In the genomic region with DNA sequence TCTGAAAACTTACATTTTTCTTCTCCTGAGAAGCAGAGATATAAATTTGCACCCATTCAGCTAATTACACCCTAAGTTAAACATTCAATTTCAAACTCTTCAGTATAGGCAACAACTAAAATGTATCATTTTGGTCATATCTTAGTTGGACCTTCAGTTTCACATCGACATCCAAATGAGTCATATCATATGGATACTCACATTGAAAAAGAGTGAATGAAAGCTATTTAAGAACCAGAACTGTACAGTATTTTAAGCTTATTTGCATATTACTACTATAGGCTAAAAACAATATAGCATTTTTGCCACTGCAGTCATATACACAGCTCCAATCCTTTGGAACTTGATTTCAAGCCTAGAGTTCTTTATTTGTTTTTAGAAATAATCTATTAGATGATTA, we compare ENCODE assay signal across 21 cellular contexts. TPM values are rescaled to one million over a fixed set of nuclear protein-coding genes. Genes with fewer than 3 reads are reported as not detected.
A peak's percentile ranks its signal among the peaks of the same experiment; 100 is the strongest.
DNase-seq lines count a peak whose midpoint lies in the region; ATAC-seq, FAIRE-seq and TF ChIP-seq lines count a peak whose summit lies in the region.
"Had no signal": no experiment of that assay in that cellular context is flagged by ENCODE, and none has a peak within 500 bp of the region (broad histone marks: within the 10 kb centered on the region; RNA-seq: fewer than 3 reads in every experiment).

No MANE protein-coding gene starts in this region.

- H3K27me3 Mint-ChIP-seq in activated T-cell treated with anti-CD3 and anti-CD28 coated beads, Interleukin-2, amount 50 U/mL, for 24 hours = no peaks in the 10 kb centered on the region
- H3K27me3 Mint-ChIP-seq in CD4-positive, alpha-beta T cell = no peaks in the 10 kb centered on the region
- H3K27me3 Mint-ChIP-seq: IgD-negative memory B cell had no signal

- peaks cover 8% of the 10 kb centered on the region for H4K20me1 ChIP-seq in endothelial cell of umbilical vein (replicated peaks; ENCODE audit: control insufficient read depth, extremely low read depth, insufficient read depth, low read length)

- H3K79me2 ChIP-seq in endothelial cell of umbilical vein (ENCODE audit: control insufficient read depth, insufficient read depth, low read length) = peaks cover 91% of the 10 kb centered on the region

- no peak for ATAC-seq in CD4-positive, alpha-beta T cell (ENCODE audit: poor library complexity)
- ATAC-seq in GM19351 (IDR thresholded peaks at IDR 0.05; ENCODE audit: unreplicated experiment) (peak; percentile 50), HG02642 (IDR thresholded peaks at IDR 0.05; ENCODE audit: poor library complexity, unreplicated experiment) (no peak)

- H3K4me3 ChIP-seq in endothelial cell of umbilical vein (replicated peaks in 1 of 3; ENCODE audit: insufficient read depth in 1 of 3, low read depth in 1 of 3, low read length in 3 of 3) = no peak overlapping the region
- H3K4me3 ChIP-seq: Peyer's patch had no signal

- CTCF ChIA-PET in CD4-positive, alpha-beta T cell (lab: Charles Lee) = interaction anchor here (1.1 kb wide), 1 partner anchor 15 kb away, joined by 5 read pairs; no protein-coding TSS in a partner anchor
- CTCF ChIA-PET in endothelial cell of umbilical vein (lab: Charles Lee) = interaction anchor here (1.1 to 2.5 kb wide), 2 partner anchors 9 to 12 kb away, joined by 3 to 13 read pairs; no protein-coding TSS in a partner anchor

- H3K27ac Mint-ChIP-seq in activated T-cell treated with anti-CD3 and anti-CD28 coated beads, Interleukin-2, amount 50 U/mL, for 24 hours = peak overlapping the region; percentile 33
- peak overlapping the region; percentile 30 for H3K27ac Mint-ChIP-seq in CD4-positive, alpha-beta T cell
- H3K27ac Mint-ChIP-seq: IgD-negative memory B cell had no signal

- BruUV-seq in endothelial cell of umbilical vein (replicated peaks; lab: Mats Ljungman, UMichigan) = TSS peak; percentile 2

- no peaks in the 10 kb centered on the region for H3K36me3 ChIP-seq in endothelial cell of umbilical vein (ENCODE audit: control insufficient read depth in 2 of 2, extremely low read depth in 1 of 2, insufficient read depth in 2 of 2, low read length in 2 of 2)

- H3K4me1 ChIP-seq in endothelial cell of umbilical vein (ENCODE audit: control insufficient read depth, extremely low read depth, insufficient read depth, low read length) = peaks cover 10% of the 10 kb centered on the region

- intact Hi-C loops in CD4-positive, alpha-beta T cell (cut with DNase I, micrococcal nuclease) = no loop called here
- intact Hi-C loops in endothelial cell of umbilical vein (cut with micrococcal nuclease) = no loop called here

- TF ChIP-seq CTCF in CD4-positive, alpha-beta T cell (IDR thresholded peaks at IDR 0.05) = no peak
- no peak for TF ChIP-seq CTCF in endothelial cell of umbilical vein (IDR thresholded peaks at IDR 0.05; ENCODE audit: extremely low read depth in 1 of 2, insufficient read depth in 1 of 2, low read depth in 1 of 2, low read length in 2 of 2)

- H3K9me1 ChIP-seq in endothelial cell of umbilical vein (replicated peaks; ENCODE audit: control insufficient read depth, extremely low read depth, insufficient read depth, low read length) = no peaks in the 10 kb centered on the region

- no peak for TF ChIP-seq POLR2A in endothelial cell of umbilical vein (IDR thresholded peaks at IDR 0.05; ENCODE audit: low read depth, low read length)

- H3K4me3 Mint-ChIP-seq in activated T-cell treated with anti-CD3 and anti-CD28 coated beads, Interleukin-2, amount 50 U/mL, for 24 hours = no peak overlapping the region
- no peak overlapping the region for H3K4me3 Mint-ChIP-seq in CD4-positive, alpha-beta T cell

- FAIRE-seq in endothelial cell of umbilical vein (lab: Jason Lieb, UNC) (no peak), urothelium cell line (lab: Jason Lieb, UNC) (no peak)
- FAIRE-seq: A204.1, GM18507, H54 had no signal

- H3K9ac ChIP-seq in endothelial cell of umbilical vein (replicated peaks; ENCODE audit: extremely low read depth, insufficient read depth, low read length) = no peak overlapping the region

- no peak overlapping the region for H3K27ac ChIP-seq in CD4-positive, alpha-beta T cell (ENCODE audit: low read depth, low read length)
- no peak overlapping the region for H3K27ac ChIP-seq in endothelial cell of umbilical vein (ENCODE audit: insufficient read depth, low read depth, low read length)
- H3K27ac ChIP-seq: C4-2B, Peyer's patch had no signal

- H3K9me3 Mint-ChIP-seq in activated T-cell treated with anti-CD3 and anti-CD28 coated beads, Interleukin-2, amount 50 U/mL, for 24 hours = peaks cover 10% of the 10 kb centered on the region
- H3K9me3 Mint-ChIP-seq in CD4-positive, alpha-beta T cell = no peaks in the 10 kb centered on the region
- H3K9me3 Mint-ChIP-seq: IgD-negative memory B cell had no signal

- DNase-seq in activated T-cell treated with anti-CD3 and anti-CD28 coated beads, Interleukin-2, amount 50 U/mL, for 24 hours = no peak
- DNase-seq in activated T-cell treated with anti-CD3 and anti-CD28 coated beads for 4 hours (no peak), endothelial cell of umbilical vein (ENCODE audit: low read depth, low spot score) (no peak), urothelium cell line (ENCODE audit: low spot score) (no peak), HUDEP-2 (lab: John Stamatoyannopoulos, UW; ENCODE audit: unreplicated experiment in 76 of 76) (no peak)
- DNase-seq in CD4-positive, alpha-beta T cell = no peak
- DNase-seq: GDM1, MV-4-11, NCI-H1105 treated with DMSO at 0.1 percent for 48 hours, NCI-H2029 treated with DMSO at 0.1 percent for 48 hours, NCI-H226, NCI-H510A treated with DMSO at 0.1 percent for 48 hours, NCI-H774, Peyer's patch had no signal

- H3K4me2 ChIP-seq in endothelial cell of umbilical vein (ENCODE audit: insufficient read depth, low read length) = no peak overlapping the region

- no peaks in the 10 kb centered on the region for H3K27me3 ChIP-seq in CD4-positive, alpha-beta T cell (ENCODE audit: control insufficient read depth, insufficient read depth, low read length)
- H3K27me3 ChIP-seq in endothelial cell of umbilical vein (ENCODE audit: control insufficient read depth in 2 of 2, insufficient read depth in 2 of 2, low read length in 2 of 2) = no peaks in the 10 kb centered on the region
- H3K27me3 ChIP-seq: Peyer's patch had no signal

- no peak overlapping the region for H2AFZ ChIP-seq in endothelial cell of umbilical vein (ENCODE audit: low read depth, low read length)

- peaks cover 69% of the 10 kb centered on the region for H3K4me1 Mint-ChIP-seq in activated T-cell treated with anti-CD3 and anti-CD28 coated beads, Interleukin-2, amount 50 U/mL, for 24 hours (ENCODE audit: low read depth)
- H3K4me1 Mint-ChIP-seq in CD4-positive, alpha-beta T cell (ENCODE audit: low read depth) = peaks cover 78% of the 10 kb centered on the region

- H3K36me3 Mint-ChIP-seq in activated T-cell treated with anti-CD3 and anti-CD28 coated beads, Interleukin-2, amount 50 U/mL, for 24 hours (ENCODE audit: low read depth) = peaks cover 70% of the 10 kb centered on the region
- H3K36me3 Mint-ChIP-seq in CD4-positive, alpha-beta T cell (ENCODE audit: low read depth) = peaks cover 75% of the 10 kb centered on the region

- H3K9me3 ChIP-seq in CD4-positive, alpha-beta T cell (ENCODE audit: control insufficient read depth, low read length) = no peaks in the 10 kb centered on the region
- no peaks in the 10 kb centered on the region for H3K9me3 ChIP-seq in endothelial cell of umbilical vein (replicated peaks; ENCODE audit: control insufficient read depth, insufficient read depth, low read length)
- H3K9me3 ChIP-seq: Peyer's patch had no signal

- POLR2A ChIA-PET in CD4-positive, alpha-beta T cell (lab: Charles Lee) = interaction anchor here (1.5 kb wide), 1 partner anchor 21 kb away, joined by 3 read pairs; no protein-coding TSS in a partner anchor
- POLR2A ChIA-PET in endothelial cell of umbilical vein (lab: Charles Lee) = no interaction called here

- dilution Hi-C loops in endothelial cell of umbilical vein (cut with MboI; ENCODE audit: extremely low pct_ligation_motif_present, low sequenced_read_pairs) = no loop called here

TF ChIP-seq in endothelial cell of umbilical vein, 7 proteins besides CTCF, POLR2A, EP300 and RAD21:
- TF ChIP-seq JUN (IDR thresholded peaks at IDR 0.05; ENCODE audit: borderline replicate concordance, insufficient read depth, insufficient read length, low read depth) (no peak), MYC (IDR thresholded peaks at IDR 0.05; ENCODE audit: low read depth, low read length) (no peak), FOS (IDR thresholded peaks at IDR 0.05; ENCODE audit: borderline replicate concordance, insufficient read depth, low read length) (no peak), GATA2 (IDR thresholded peaks at IDR 0.05; ENCODE audit: insufficient read depth, insufficient read length, low read depth, low read length) (no peak)

RNA-seq across cellular contexts. Expression of a gene that starts 33.6 kb away (rescaled TPM):
- 10 to 100 TPM; 45.0 to 49.2 TPM for total RNA-seq in CD4-positive, alpha-beta T cell
- 66.9 and 67.5 TPM in 2 replicates for total RNA-seq in endothelial cell of umbilical vein
- 13.6 and 14.4 TPM in 2 replicates for polyA plus RNA-seq in endothelial cell of umbilical vein
- 17.7 and 18.1 TPM in 2 replicates for polyA plus RNA-seq in endothelial cell of umbilical vein (2011; cell fraction: cytosol; rRNA removed)
- 44.6 and 56.6 TPM in 2 replicates for polyA plus RNA-seq in endothelial cell of umbilical vein (2011; cell fraction: nucleus; rRNA removed)
- 51.0 TPM in 2 replicates for polyA plus RNA-seq in endothelial cell of umbilical vein (2012)
- polyA minus RNA-seq in endothelial cell of umbilical vein = 66.9 and 78.5 TPM in 2 replicates
- polyA minus RNA-seq in endothelial cell of umbilical vein (2011; cell fraction: cytosol; rRNA and poly(A)+ RNA removed) = 31.7 TPM
- 227 and 311 TPM in 2 replicates for polyA minus RNA-seq in endothelial cell of umbilical vein (2011; cell fraction: nucleus; rRNA and poly(A)+ RNA removed)
